Comparison of ENCODE assay signal across 8 cellular contexts in the genomic region with DNA sequence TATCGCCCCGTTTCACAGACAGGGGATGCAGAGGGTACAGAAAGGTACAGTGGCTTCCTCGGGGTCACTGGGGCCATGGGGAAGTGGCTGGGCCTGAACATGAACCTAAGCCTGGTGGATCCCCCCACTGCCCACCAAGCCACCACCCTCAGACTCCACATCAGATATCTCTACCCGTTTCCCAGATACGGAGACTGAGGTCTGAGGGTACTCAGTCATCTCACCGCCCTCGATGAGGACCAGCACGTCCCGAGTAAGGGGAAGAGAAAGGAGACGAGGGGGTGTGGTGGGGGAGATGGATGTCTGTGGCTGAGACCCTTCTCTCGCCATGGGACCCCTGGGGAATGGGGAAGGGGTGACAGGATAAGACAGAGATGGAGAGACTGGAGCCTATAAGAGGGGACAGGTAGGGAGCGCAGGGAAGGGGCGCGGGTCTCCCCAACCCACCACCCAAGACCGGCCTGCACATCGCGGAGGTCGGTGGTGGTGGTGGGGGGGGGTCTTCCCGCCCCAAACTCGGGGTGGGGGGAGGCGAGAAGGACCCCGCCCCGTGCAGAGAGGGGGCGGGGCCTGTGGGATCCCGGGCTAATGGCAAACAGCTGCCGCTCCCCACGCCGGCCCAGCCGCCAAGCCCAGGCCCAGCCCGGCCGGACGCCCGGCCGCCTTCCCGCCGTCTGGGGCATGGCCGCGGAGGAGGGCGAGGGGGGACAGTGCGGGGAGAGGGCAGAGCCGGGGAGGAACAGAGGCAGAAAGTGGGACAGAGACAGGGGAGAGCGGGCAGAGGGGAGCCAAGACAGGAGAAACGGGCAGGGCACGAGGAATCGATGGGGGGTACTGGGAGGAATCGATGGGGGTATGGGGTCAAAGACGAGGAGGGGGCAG. TPM values are rescaled to one million over a fixed set of nuclear protein-coding genes. Genes with fewer than 3 reads are reported as not detected.
DNase-seq lines count a peak whose midpoint lies in the region; ATAC-seq and TF ChIP-seq lines count a peak whose summit lies in the region.

No MANE protein-coding gene starts in this region.

- no peaks in the 10 kb centered on the region for H3K27me3 Mint-ChIP-seq in MCF 10A (ENCODE audit: insufficient read depth, unreplicated experiment)

- peak overlapping the region; percentile 84 for H3K4me3 Mint-ChIP-seq in MCF 10A (ENCODE audit: unreplicated experiment)

- no peaks in the 10 kb centered on the region for H3K27me3 ChIP-seq in kidney epithelial cell (ENCODE audit: control insufficient read depth, insufficient read depth, low read length)
- H3K27me3 ChIP-seq in stomach smooth muscle (ENCODE audit: control insufficient read depth in 1 of 2, insufficient read depth in 2 of 2, low read length in 2 of 2), result no peaks in the 10 kb centered on the region

- CTCF ChIA-PET in MCF 10A (lab: Yijun Ruan, JAX), result no interaction called here

- peaks cover 59% of the 10 kb centered on the region for H3K4me1 ChIP-seq in stomach smooth muscle (ENCODE audit: control insufficient read depth, insufficient read depth, low read length)

- BruUV-seq in MCF 10A (replicated peaks; lab: Mats Ljungman, UMichigan), result no TSS peak

- POLR2A ChIA-PET in MCF 10A (lab: Yijun Ruan, JAX), result no interaction called here

- H3K27ac Mint-ChIP-seq in MCF 10A (ENCODE audit: low read depth, unreplicated experiment), result peak overlapping the region; percentile 49

- intact Hi-C loops in MCF 10A (cut with micrococcal nuclease), result loop anchor here (5.0 kb wide), 1 partner anchor 259 kb away; no protein-coding TSS in a partner anchor

- H3K4me3 ChIP-seq in Jurkat, Clone E6-1 (ENCODE audit: low read length), result peak overlapping the region; percentile 62
- H3K4me3 ChIP-seq in kidney epithelial cell (ENCODE audit: low read depth, low read length), result peak overlapping the region; percentile 90
- peak overlapping the region; percentile 83 to 96 for H3K4me3 ChIP-seq in stomach smooth muscle (ENCODE audit: low read length in 2 of 2)

- peak; percentile 62 for DNase-seq in COLO829 (ENCODE audit: low spot score)
- DNase-seq in Jurkat, Clone E6-1 (ENCODE audit: low read depth, low spot score), result no peak
- no peak for DNase-seq in MCF 10A (ENCODE audit: unreplicated experiment)
- no peak for DNase-seq in kidney epithelial cell (ENCODE audit: low read depth)
- no peak for DNase-seq in NOMO-1 (lab: John Stamatoyannopoulos, UW; ENCODE audit: unreplicated experiment in 2 of 2)

- peak overlapping the region; percentile 84 for H3K9ac ChIP-seq in stomach smooth muscle (ENCODE audit: low read length in 2 of 2)

- ATAC-seq in HG02884 (IDR thresholded peaks at IDR 0.05; ENCODE audit: unreplicated experiment), result no peak
- no peak for ATAC-seq in HG02852 (IDR thresholded peaks at IDR 0.05; ENCODE audit: unreplicated experiment)

- H3K4me1 Mint-ChIP-seq in MCF 10A (ENCODE audit: insufficient read depth, unreplicated experiment), result peaks cover 11% of the 10 kb centered on the region

- no peaks in the 10 kb centered on the region for H3K9me3 Mint-ChIP-seq in MCF 10A (ENCODE audit: unreplicated experiment)

- TF ChIP-seq CTCF in MCF 10A (IDR thresholded peaks at IDR 0.05; ENCODE audit: unreplicated experiment) (no peak), kidney epithelial cell (IDR thresholded peaks at IDR 0.05; ENCODE audit: insufficient read depth, low read length, poor library complexity, severe bottlenecking) (no peak)

- peak overlapping the region; percentile 88 for H3K27ac ChIP-seq in stomach smooth muscle (ENCODE audit: low read length)

- H3K9me3 ChIP-seq in stomach smooth muscle (ENCODE audit: control insufficient read depth in 2 of 2, low read length in 2 of 2), result no peaks in the 10 kb centered on the region

- peaks cover 13% of the 10 kb centered on the region for H3K36me3 Mint-ChIP-seq in MCF 10A (ENCODE audit: insufficient read depth, unreplicated experiment)

- H3K36me3 ChIP-seq in kidney epithelial cell (ENCODE audit: control insufficient read depth, insufficient read depth, low read length), result no peaks in the 10 kb centered on the region
- peaks cover 17 to 18% of the 10 kb centered on the region in 2 donors for H3K36me3 ChIP-seq in stomach smooth muscle (ENCODE audit: control insufficient read depth in 2 of 2, insufficient read depth in 2 of 2, low read length in 2 of 2)

RNA-seq across cellular contexts. Expression of a gene that starts 0.7 kb away (rescaled TPM):
- 17.1 TPM for polyA plus RNA-seq in Jurkat, Clone E6-1 (2012; ENCODE audit: insufficient read depth, insufficient read length)
- total RNA-seq in MCF 10A (2022) (25.0 and 29.2 TPM in 2 replicates), kidney epithelial cell (42.9 and 50.6 TPM in 2 replicates)

RNA-seq across cellular contexts. Expression of a gene that starts 41.1 kb away (rescaled TPM):
- 61.8 TPM for polyA plus RNA-seq in Jurkat, Clone E6-1 (2012; ENCODE audit: insufficient read depth, insufficient read length)
- total RNA-seq in MCF 10A (2022) (8.6 and 16.4 TPM in 2 replicates), kidney epithelial cell (2.5 and 2.8 TPM in 2 replicates)

RNA-seq across cellular contexts. Expression of a gene that starts 42.8 kb away (rescaled TPM):
- polyA plus RNA-seq in Jurkat, Clone E6-1 (2012; ENCODE audit: insufficient read depth, insufficient read length), result not detected
- not detected in 2 replicates for total RNA-seq in MCF 10A (2022)
- not detected in 2 replicates for total RNA-seq in kidney epithelial cell
